Comparison of ENCODE assay signal across 1 cellular context in genomic region chr12:131121705-131122405, GRCh38.
TF ChIP-seq lines count a peak whose summit lies in the region.

No MANE protein-coding gene starts in this region.

TF ChIP-seq in K562, 482 proteins besides CTCF, POLR2A, EP300 and RAD21 (continued from another document):
- peak; percentile 29; the same call in 1 of the 2 replicates for TF ChIP-seq POLR2G (IDR thresholded peaks at IDR 0.05; ENCODE audit: low read depth, low read length)
- TF ChIP-seq TAF15 (IDR thresholded peaks at IDR 0.05; ENCODE audit: low read depth, low read length), result no peak
- TF ChIP-seq, protein P1, sequence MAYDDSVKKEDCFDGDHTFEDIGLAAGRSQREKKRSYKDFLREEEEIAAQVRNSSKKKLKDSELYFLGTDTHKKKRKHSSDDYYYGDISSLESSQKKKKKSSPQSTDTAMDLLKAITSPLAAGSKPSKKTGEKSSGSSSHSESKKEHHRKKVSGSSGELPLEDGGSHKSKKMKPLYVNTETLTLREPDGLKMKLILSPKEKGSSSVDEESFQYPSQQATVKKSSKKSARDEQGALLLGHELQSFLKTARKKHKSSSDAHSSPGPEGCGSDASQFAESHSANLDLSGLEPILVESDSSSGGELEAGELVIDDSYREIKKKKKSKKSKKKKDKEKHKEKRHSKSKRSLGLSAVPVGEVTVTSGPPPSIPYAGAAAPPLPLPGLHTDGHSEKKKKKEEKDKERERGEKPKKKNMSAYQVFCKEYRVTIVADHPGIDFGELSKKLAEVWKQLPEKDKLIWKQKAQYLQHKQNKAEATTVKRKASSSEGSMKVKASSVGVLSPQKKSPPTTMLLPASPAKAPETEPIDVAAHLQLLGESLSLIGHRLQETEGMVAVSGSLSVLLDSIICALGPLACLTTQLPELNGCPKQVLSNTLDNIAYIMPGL (CRISPR knock-in tag; IDR thresholded peaks at IDR 0.05), result no peak
- no peak for TF ChIP-seq PCBP2 (IDR thresholded peaks at IDR 0.05; ENCODE audit: low read depth, low read length, poor library complexity, severe bottlenecking)
- TF ChIP-seq SIX5 (IDR thresholded peaks at IDR 0.05; ENCODE audit: borderline replicate concordance in 1 of 2, insufficient read depth in 1 of 2, low read depth in 1 of 2, low read length in 2 of 2), result no peak
- TF ChIP-seq U2AF2 (optimal IDR thresholded peaks at IDR 0.05; ENCODE audit: low read depth, low read length), result no peak
- no peak for TF ChIP-seq MEF2D (tag; conservative IDR thresholded peaks at IDR 0.05; ENCODE audit: low read depth)
- peak; percentile 36 for TF ChIP-seq FOS (IDR thresholded peaks at IDR 0.05; ENCODE audit: extremely low read depth, insufficient read length)
- TF ChIP-seq, protein P2, sequence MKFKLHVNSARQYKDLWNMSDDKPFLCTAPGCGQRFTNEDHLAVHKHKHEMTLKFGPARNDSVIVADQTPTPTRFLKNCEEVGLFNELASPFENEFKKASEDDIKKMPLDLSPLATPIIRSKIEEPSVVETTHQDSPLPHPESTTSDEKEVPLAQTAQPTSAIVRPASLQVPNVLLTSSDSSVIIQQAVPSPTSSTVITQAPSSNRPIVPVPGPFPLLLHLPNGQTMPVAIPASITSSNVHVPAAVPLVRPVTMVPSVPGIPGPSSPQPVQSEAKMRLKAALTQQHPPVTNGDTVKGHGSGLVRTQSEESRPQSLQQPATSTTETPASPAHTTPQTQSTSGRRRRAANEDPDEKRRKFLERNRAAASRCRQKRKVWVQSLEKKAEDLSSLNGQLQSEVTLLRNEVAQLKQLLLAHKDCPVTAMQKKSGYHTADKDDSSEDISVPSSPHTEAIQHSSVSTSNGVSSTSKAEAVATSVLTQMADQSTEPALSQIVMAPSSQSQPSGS (CRISPR knock-in tag; IDR thresholded peaks at IDR 0.05), result no peak
- no peak for TF ChIP-seq ZFP36 (IDR thresholded peaks at IDR 0.05; ENCODE audit: low read depth, low read length, partially characterized antibody)
- TF ChIP-seq ZNF639 (CRISPR knock-in tag; conservative IDR thresholded peaks at IDR 0.05 in 1 of 2, IDR thresholded peaks at IDR 0.05 in 1 of 2), result no peak
- TF ChIP-seq E2F1 (CRISPR knock-in tag; IDR thresholded peaks at IDR 0.05), result no peak
- no peak for TF ChIP-seq EP400 (IDR thresholded peaks at IDR 0.05)
- TF ChIP-seq FOXJ3 (CRISPR knock-in tag; IDR thresholded peaks at IDR 0.05), result no peak
- no peak for TF ChIP-seq FOXO4 (CRISPR knock-in tag; IDR thresholded peaks at IDR 0.05)
- TF ChIP-seq NFYB (IDR thresholded peaks at IDR 0.05; ENCODE audit: extremely low read depth, insufficient read length), result peak; percentile 72
- no peak for TF ChIP-seq HNRNPUL1 (IDR thresholded peaks at IDR 0.05; ENCODE audit: low read length)
- TF ChIP-seq, protein P3, sequence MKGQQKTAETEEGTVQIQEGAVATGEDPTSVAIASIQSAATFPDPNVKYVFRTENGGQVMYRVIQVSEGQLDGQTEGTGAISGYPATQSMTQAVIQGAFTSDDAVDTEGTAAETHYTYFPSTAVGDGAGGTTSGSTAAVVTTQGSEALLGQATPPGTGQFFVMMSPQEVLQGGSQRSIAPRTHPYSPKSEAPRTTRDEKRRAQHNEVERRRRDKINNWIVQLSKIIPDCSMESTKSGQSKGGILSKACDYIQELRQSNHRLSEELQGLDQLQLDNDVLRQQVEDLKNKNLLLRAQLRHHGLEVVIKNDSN (CRISPR knock-in tag; IDR thresholded peaks at IDR 0.05), result peak; percentile 87
- TF ChIP-seq, protein P4, sequence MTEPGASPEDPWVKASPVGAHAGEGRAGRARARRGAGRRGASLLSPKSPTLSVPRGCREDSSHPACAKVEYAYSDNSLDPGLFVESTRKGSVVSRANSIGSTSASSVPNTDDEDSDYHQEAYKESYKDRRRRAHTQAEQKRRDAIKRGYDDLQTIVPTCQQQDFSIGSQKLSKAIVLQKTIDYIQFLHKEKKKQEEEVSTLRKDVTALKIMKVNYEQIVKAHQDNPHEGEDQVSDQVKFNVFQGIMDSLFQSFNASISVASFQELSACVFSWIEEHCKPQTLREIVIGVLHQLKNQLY (CRISPR knock-in tag; conservative IDR thresholded peaks at IDR 0.05), result no peak
- TF ChIP-seq ZNF347 (CRISPR knock-in tag; IDR thresholded peaks at IDR 0.05; ENCODE audit: low read depth), result no peak
- no peak for TF ChIP-seq BCLAF1 (IDR thresholded peaks at IDR 0.05; ENCODE audit: borderline replicate concordance in 1 of 2, control insufficient read depth in 1 of 2, low read depth in 2 of 2, low read length in 1 of 2)
- TF ChIP-seq ZNF79 (CRISPR knock-in tag; IDR thresholded peaks at IDR 0.05; ENCODE audit: low read depth), result no peak
- no peak for TF ChIP-seq ARID1B (IDR thresholded peaks at IDR 0.05)
- no peak for TF ChIP-seq POU5F1 (IDR thresholded peaks at IDR 0.05; ENCODE audit: borderline replicate concordance, low read depth, low read length, partially characterized antibody)
- no peak for TF ChIP-seq PTBP1 (IDR thresholded peaks at IDR 0.05; ENCODE audit: low read depth, low read length)
- TF ChIP-seq ZNF780A (CRISPR knock-in tag; IDR thresholded peaks at IDR 0.05), result no peak
- no peak for TF ChIP-seq ZNF324 (CRISPR knock-in tag; IDR thresholded peaks at IDR 0.05)
- TF ChIP-seq RAD51 (IDR thresholded peaks at IDR 0.05; ENCODE audit: borderline replicate concordance, low read depth), result peak; percentile 70; the same call in 1 of the 2 replicates
- TF ChIP-seq USF2 (CRISPR knock-in tag; IDR thresholded peaks at IDR 0.05), result peak; percentile 93
- TF ChIP-seq BACH1 (tag; IDR thresholded peaks at IDR 0.05), result no peak
- no peak for TF ChIP-seq CHD2 (IDR thresholded peaks at IDR 0.05; ENCODE audit: low read depth, low read length)
- TF ChIP-seq L3MBTL2 (IDR thresholded peaks at IDR 0.05), result no peak
